In genomic region chr11:33774356-33775063, GRCh38 we compare ENCODE assay signal across 8 cellular contexts. TPM values are rescaled to one million over a fixed set of nuclear protein-coding genes. Genes with fewer than 3 reads are reported as not detected.
DNase-seq lines count a peak whose midpoint lies in the region; ATAC-seq and TF ChIP-seq lines count a peak whose summit lies in the region.

FBXO3 (minus strand) TSS chr11:33774520; CDS start chr11:33774497, 23 bp downstream.

- peak within 1 kb of the TSS; percentile 96 for H3K4me3 Mint-ChIP-seq in activated naive CD8-positive, alpha-beta T cell treated with anti-CD3 and anti-CD28 coated beads, Interleukin-2, amount 10 ng/mL, durations not matched to agents 7 days and 5 days

- H3K27me3 ChIP-seq in ovary (no peaks in the 10 kb centered on the region), thymus (ENCODE audit: control insufficient read depth, insufficient read depth) (peaks cover 13% of the 10 kb centered on the region)

- TF ChIP-seq POLR2A in ovary (IDR thresholded peaks at IDR 0.05), result no peak

- no peak for TF ChIP-seq EP300 in ovary (IDR thresholded peaks at IDR 0.05)

- peak; percentile 72 for ATAC-seq in HG02678 (IDR thresholded peaks at IDR 0.05; ENCODE audit: unreplicated experiment)
- peak; percentile 87 for ATAC-seq in activated naive CD8-positive, alpha-beta T cell treated with anti-CD3 and anti-CD28 coated beads, Interleukin-2, amount 10 ng/mL, durations not matched to agents 7 days and 5 days (ENCODE audit: low read depth)
- peak; percentile 97 for ATAC-seq in Right ventricle myocardium inferior

- H3K27ac ChIP-seq in ovary (peak within 1 kb of the TSS; percentile 72 to 88), thymus (ENCODE audit: low read depth) (peak within 1 kb of the TSS; percentile 83)

- POLR2A ChIA-PET in activated naive CD8-positive, alpha-beta T cell treated with anti-CD3 and anti-CD28 coated beads, Interleukin-2, amount 10 ng/mL, durations not matched to agents 7 days and 5 days (lab: Charles Lee), result interaction anchor here (0.7 to 1.0 kb wide), 3 partner anchors 19 to 393 kb away, joined by 3 to 5 read pairs (median 4); no protein-coding TSS in a partner anchor

- peak within 1 kb of the TSS; percentile 96 for H3K27ac Mint-ChIP-seq in activated naive CD8-positive, alpha-beta T cell treated with anti-CD3 and anti-CD28 coated beads, Interleukin-2, amount 10 ng/mL, durations not matched to agents 7 days and 5 days

- WGBS in ovary, 3 donors, result 0 to 1% (median 0%) methylated on average over 42 to 49 of the region's 49 CpGs
- under 1% methylated on average over 49 of the region's 49 CpGs for WGBS in thymus

- peak within 1 kb of the TSS; percentile 93 for H3K4me3 ChIP-seq in ovary
- peak within 1 kb of the TSS; percentile 78 for H3K4me3 ChIP-seq in thymus (ENCODE audit: low read length)

- H3K36me3 Mint-ChIP-seq in activated naive CD8-positive, alpha-beta T cell treated with anti-CD3 and anti-CD28 coated beads, Interleukin-2, amount 10 ng/mL, durations not matched to agents 7 days and 5 days, result peaks cover 6% of the 10 kb centered on the region

- no peaks in the 10 kb centered on the region for H3K9me3 ChIP-seq in ovary
- H3K9me3 ChIP-seq in thymus (ENCODE audit: control insufficient read depth), result no peaks in the 10 kb centered on the region

- intact Hi-C loops in Right ventricle myocardium inferior (cut with DNase I) (no loop called here), ovary (cut with DNase I) (no loop called here)

- TF ChIP-seq CTCF in GM10266 (IDR thresholded peaks at IDR 0.05; ENCODE audit: control insufficient read depth, insufficient read depth, low read depth, missing control alignments) (no peak), ovary (IDR thresholded peaks at IDR 0.05) (no peak)

- DNase-seq in GM10266 (ENCODE audit: extremely low spot score) (peak; percentile 96), NCI-H128 (lab: John Stamatoyannopoulos, UW; ENCODE audit: unreplicated experiment) (peak; percentile 69), SW 1271 (lab: John Stamatoyannopoulos, UW) (peak; percentile 55 to 75), Right ventricle myocardium inferior (ENCODE audit: missing footprints) (peak; percentile 95), ovary (peak; percentile 89 to 94 (median 91))
- peak; percentile 85 for DNase-seq in activated naive CD8-positive, alpha-beta T cell treated with anti-CD3 and anti-CD28 coated beads, Interleukin-2, amount 10 ng/mL, durations not matched to agents 7 days and 5 days

- H3K27me3 Mint-ChIP-seq in activated naive CD8-positive, alpha-beta T cell treated with anti-CD3 and anti-CD28 coated beads, Interleukin-2, amount 10 ng/mL, durations not matched to agents 7 days and 5 days, result peaks cover 35% of the 10 kb centered on the region

- H3K4me1 Mint-ChIP-seq in activated naive CD8-positive, alpha-beta T cell treated with anti-CD3 and anti-CD28 coated beads, Interleukin-2, amount 10 ng/mL, durations not matched to agents 7 days and 5 days, result peaks cover 21% of the 10 kb centered on the region

- peaks cover 2% of the 10 kb centered on the region for H3K4me1 ChIP-seq in ovary (ENCODE audit: insufficient read depth)
- peaks cover 18% of the 10 kb centered on the region for H3K4me1 ChIP-seq in thymus (ENCODE audit: control insufficient read depth, insufficient read depth, low read length)

- no peaks in the 10 kb centered on the region for H3K9me3 Mint-ChIP-seq in activated naive CD8-positive, alpha-beta T cell treated with anti-CD3 and anti-CD28 coated beads, Interleukin-2, amount 10 ng/mL, durations not matched to agents 7 days and 5 days

- H3K36me3 ChIP-seq in ovary, result no peaks in the 10 kb centered on the region
- H3K36me3 ChIP-seq in thymus (ENCODE audit: control insufficient read depth, insufficient read depth), result peaks cover 7% of the 10 kb centered on the region

RNA-seq across cellular contexts. Expression of gene FBXO3, which starts in this region (rescaled TPM):
- total RNA-seq in activated naive CD8-positive, alpha-beta T cell treated with anti-CD3 and anti-CD28 coated beads, Interleukin-2, amount 10 ng/mL, durations not matched to agents 7 days and 5 days, result 10 to 100 TPM; 29.4 to 30.1 TPM
- total RNA-seq in Right ventricle myocardium inferior (46.4 TPM), ovary (10 to 100 TPM; 30.0 to 43.0 (median 34.3) TPM)
- polyA plus RNA-seq in ovary (10 to 100 TPM; 25.2 to 33.2 TPM), thymus (32.9 TPM)

Comparison
In these comparisons a context has a peak if more than half of its experiments do, and no peak if none do; other contexts are left out.
1. Peak in every context shown above with its lines: DNase-seq, ATAC-seq, H3K4me3 ChIP-seq and H3K27ac ChIP-seq.